Comparison of ENCODE assay signal across 14 cellular contexts in the genomic region with DNA sequence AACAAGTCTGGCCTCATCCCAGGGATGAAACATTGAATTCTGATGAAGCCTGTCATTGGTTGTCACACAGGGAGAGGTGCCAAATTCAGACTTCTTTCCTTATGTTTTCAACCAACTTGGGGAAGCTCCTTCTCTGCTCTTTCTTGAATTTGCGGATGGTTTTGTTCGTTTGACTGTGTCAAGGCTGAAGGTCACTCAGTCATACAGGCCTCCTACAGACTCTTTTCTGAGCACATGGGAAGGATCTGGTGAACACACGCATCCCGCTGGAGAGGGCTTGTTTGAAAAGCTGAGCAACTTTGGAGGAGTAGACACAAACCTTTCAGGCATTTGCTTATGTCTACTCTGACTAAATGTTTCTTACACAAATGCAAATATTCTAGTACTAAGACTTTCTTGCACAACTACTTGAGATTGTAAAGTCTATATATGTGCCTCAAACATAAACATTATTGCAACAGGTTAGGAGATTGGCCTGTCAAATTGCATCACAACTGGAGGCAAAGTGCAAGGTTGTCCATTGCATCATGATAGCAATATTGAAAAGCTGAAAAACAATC.
DNase-seq lines count a peak whose midpoint lies in the region; ATAC-seq and TF ChIP-seq lines count a peak whose summit lies in the region.
"Had no signal": no experiment of that assay in that cellular context is flagged by ENCODE, and none has a peak within 500 bp of the region (broad histone marks: within the 10 kb centered on the region; RNA-seq: fewer than 3 reads in every experiment).

No MANE protein-coding gene starts in this region.

- no peaks in the 10 kb centered on the region for H3K9me3 Mint-ChIP-seq in CD14-positive monocyte
- H3K9me3 Mint-ChIP-seq: mesothelial cell of epicardium had no signal

- H3K4me3 ChIP-seq in astrocyte of the spinal cord (ENCODE audit: low read depth, low read length): no peak overlapping the region
- H3K4me3 ChIP-seq: esophagus muscularis mucosa, tibial artery had no signal

- TF ChIP-seq CTCF in CD14-positive monocyte (IDR thresholded peaks at IDR 0.05) (no peak), astrocyte of the spinal cord (IDR thresholded peaks at IDR 0.05; ENCODE audit: low read depth, low read length) (no peak)

- no peaks in the 10 kb centered on the region for H3K27me3 Mint-ChIP-seq in CD14-positive monocyte (ENCODE audit: low read depth in 3 of 3)

- ATAC-seq in left lobe of liver (peak; percentile 40), GM18868 (IDR thresholded peaks at IDR 0.05; ENCODE audit: unreplicated experiment) (no peak), HG03354 (IDR thresholded peaks at IDR 0.05; ENCODE audit: poor library complexity, severe bottlenecking, unreplicated experiment) (no peak)

- H3K27ac Mint-ChIP-seq in CD14-positive monocyte: peak overlapping the region; percentile 83 to 99 (median 93)
- H3K27ac Mint-ChIP-seq: mesothelial cell of epicardium had no signal

- H3K36me3 Mint-ChIP-seq in CD14-positive monocyte: peaks cover 0 to 4% of the 10 kb centered on the region in 2 donors
- H3K36me3 Mint-ChIP-seq: mesothelial cell of epicardium had no signal

- peak overlapping the region in 1 of 2 donors; percentile 46 for H3K4me3 Mint-ChIP-seq in CD14-positive monocyte
- H3K4me3 Mint-ChIP-seq: mesothelial cell of epicardium had no signal

- in situ Hi-C loops in astrocyte of the spinal cord (cut with HindIII; ENCODE audit: low sequenced_read_pairs): no loop called here

- intact Hi-C loops in CD14-positive monocyte (cut with micrococcal nuclease): loop anchor here (2.0 to 10.0 kb wide), 4 partner anchors 50 to 150 kb away; partner anchors contain the start of gene NR3C1 (in 1 of the 2)

- no peak for DNase-seq in CD14-positive monocyte (ENCODE audit: low spot score)
- peak; percentile 93 for DNase-seq in MV-4-11 (lab: John Stamatoyannopoulos, UW)
- DNase-seq in astrocyte of the spinal cord (ENCODE audit: low read depth, low spot score): peak; percentile 72
- peak; percentile 48 for DNase-seq in left lobe of liver (ENCODE audit: low spot score)
- DNase-seq in Kasumi-1 (lab: John Stamatoyannopoulos, UW): no peak
- DNase-seq in activated T-cell treated with anti-CD3 and anti-CD28 coated beads, Interleukin-2, amount 50 U/mL, for 1 hour: no peak
- DNase-seq: NCI-H1105 treated with DMSO at 0.1 percent for 48 hours; posterior cingulate gyrus; stimulated activated CD4-positive, alpha-beta T cell treated with anti-CD3 and anti-CD28 coated beads, Interleukin-1b, Interleukin-23, amount 100 ng/mL, for 48 hours; tibial artery had no signal

- peaks cover 39% of the 10 kb centered on the region for H3K4me1 Mint-ChIP-seq in CD14-positive monocyte

Comparison
In these comparisons a context has a peak if more than half of its experiments do, and no peak if none do; other contexts are left out.
1. DNase-seq: peak in MV-4-11 (single experiment), astrocyte of the spinal cord (single experiment) and left lobe of liver (single experiment); none in CD14-positive monocyte (single experiment), Kasumi-1 (0 of 2) and activated T-cell treated with anti-CD3 and anti-CD28 coated beads, Interleukin-2, amount 50 U/mL, for 1 hour (single experiment).